2 cellular contexts compared by ENCODE assay signal in the genomic region with DNA sequence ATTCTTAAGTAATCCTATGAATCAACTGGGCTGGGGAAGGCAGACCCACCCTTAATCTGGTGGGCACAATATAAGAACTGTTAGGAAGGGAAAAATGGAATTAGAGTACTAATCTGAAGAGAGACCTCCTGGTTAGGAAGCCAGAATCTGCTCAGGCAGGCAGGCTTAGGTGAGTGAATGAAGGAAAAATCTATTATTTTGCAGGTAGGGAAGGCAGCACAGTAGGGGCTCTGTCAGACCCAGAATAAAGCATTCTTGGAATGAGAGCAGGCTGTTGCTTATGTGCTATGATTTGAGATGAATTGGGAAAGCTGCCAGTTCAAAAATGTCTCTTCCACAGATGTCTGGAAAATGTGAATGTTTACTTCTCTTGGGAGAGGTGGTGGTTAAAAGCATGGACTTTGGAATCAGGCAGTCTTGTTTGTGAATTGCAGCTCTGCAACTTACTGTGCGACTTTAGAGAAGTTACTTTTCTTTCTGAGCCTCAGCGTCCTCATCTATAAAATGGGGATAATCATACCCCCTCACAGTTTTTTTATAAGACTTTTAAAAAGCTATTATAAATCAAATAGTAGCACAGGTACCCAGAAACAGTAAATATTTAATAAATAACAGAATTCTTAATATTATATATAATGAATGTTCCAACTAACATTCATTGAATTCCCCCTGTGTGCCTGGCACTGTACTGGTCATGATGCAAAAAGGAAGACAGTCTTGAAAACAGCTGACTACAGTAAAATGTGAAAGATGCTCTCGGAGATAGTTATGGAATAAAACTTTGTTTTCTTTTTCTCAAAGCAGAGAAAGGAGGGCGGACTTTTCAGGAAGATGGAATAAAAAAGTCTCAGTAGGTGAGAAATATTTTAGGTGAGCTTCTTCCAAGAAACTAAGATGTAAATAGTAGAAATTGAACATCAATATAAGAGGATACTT.
TF ChIP-seq lines count a peak whose summit lies in the region.

No MANE protein-coding gene starts in this region.

TF ChIP-seq in SK-N-SH treated with all-trans-retinoic acid at 6 μM for 48 hours, 23 proteins besides CTCF, POLR2A, EP300 and RAD21 (continued from another document):
- TF ChIP-seq, protein P1, sequence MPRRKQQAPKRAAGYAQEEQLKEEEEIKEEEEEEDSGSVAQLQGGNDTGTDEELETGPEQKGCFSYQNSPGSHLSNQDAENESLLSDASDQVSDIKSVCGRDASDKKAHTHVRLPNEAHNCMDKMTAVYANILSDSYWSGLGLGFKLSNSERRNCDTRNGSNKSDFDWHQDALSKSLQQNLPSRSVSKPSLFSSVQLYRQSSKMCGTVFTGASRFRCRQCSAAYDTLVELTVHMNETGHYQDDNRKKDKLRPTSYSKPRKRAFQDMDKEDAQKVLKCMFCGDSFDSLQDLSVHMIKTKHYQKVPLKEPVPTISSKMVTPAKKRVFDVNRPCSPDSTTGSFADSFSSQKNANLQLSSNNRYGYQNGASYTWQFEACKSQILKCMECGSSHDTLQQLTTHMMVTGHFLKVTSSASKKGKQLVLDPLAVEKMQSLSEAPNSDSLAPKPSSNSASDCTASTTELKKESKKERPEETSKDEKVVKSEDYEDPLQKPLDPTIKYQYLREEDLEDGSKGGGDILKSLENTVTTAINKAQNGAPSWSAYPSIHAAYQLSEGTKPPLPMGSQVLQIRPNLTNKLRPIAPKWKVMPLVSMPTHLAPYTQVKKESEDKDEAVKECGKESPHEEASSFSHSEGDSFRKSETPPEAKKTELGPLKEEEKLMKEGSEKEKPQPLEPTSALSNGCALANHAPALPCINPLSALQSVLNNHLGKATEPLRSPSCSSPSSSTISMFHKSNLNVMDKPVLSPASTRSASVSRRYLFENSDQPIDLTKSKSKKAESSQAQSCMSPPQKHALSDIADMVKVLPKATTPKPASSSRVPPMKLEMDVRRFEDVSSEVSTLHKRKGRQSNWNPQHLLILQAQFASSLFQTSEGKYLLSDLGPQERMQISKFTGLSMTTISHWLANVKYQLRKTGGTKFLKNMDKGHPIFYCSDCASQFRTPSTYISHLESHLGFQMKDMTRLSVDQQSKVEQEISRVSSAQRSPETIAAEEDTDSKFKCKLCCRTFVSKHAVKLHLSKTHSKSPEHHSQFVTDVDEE (CRISPR knock-in tag; IDR thresholded peaks at IDR 0.05): no peak
- TF ChIP-seq, protein P2, sequence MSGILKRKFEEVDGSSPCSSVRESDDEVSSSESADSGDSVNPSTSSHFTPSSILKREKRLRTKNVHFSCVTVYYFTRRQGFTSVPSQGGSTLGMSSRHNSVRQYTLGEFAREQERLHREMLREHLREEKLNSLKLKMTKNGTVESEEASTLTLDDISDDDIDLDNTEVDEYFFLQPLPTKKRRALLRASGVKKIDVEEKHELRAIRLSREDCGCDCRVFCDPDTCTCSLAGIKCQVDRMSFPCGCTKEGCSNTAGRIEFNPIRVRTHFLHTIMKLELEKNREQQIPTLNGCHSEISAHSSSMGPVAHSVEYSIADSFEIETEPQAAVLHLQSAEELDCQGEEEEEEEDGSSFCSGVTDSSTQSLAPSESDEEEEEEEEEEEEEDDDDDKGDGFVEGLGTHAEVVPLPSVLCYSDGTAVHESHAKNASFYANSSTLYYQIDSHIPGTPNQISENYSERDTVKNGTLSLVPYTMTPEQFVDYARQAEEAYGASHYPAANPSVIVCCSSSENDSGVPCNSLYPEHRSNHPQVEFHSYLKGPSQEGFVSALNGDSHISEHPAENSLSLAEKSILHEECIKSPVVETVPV (CRISPR knock-in tag; IDR thresholded peaks at IDR 0.05): no peak
- TF ChIP-seq, protein P3, sequence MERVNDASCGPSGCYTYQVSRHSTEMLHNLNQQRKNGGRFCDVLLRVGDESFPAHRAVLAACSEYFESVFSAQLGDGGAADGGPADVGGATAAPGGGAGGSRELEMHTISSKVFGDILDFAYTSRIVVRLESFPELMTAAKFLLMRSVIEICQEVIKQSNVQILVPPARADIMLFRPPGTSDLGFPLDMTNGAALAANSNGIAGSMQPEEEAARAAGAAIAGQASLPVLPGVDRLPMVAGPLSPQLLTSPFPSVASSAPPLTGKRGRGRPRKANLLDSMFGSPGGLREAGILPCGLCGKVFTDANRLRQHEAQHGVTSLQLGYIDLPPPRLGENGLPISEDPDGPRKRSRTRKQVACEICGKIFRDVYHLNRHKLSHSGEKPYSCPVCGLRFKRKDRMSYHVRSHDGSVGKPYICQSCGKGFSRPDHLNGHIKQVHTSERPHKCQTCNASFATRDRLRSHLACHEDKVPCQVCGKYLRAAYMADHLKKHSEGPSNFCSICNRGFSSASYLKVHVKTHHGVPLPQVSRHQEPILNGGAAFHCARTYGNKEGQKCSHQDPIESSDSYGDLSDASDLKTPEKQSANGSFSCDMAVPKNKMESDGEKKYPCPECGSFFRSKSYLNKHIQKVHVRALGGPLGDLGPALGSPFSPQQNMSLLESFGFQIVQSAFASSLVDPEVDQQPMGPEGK (CRISPR knock-in tag; IDR thresholded peaks at IDR 0.05; ENCODE audit: borderline replicate concordance): no peak
- no peak for TF ChIP-seq TCF4 (CRISPR knock-in tag; IDR thresholded peaks at IDR 0.05; ENCODE audit: borderline replicate concordance)
- no peak for TF ChIP-seq ARNTL (CRISPR knock-in tag; IDR thresholded peaks at IDR 0.05; ENCODE audit: borderline replicate concordance, low read depth)
- TF ChIP-seq, protein P4, sequence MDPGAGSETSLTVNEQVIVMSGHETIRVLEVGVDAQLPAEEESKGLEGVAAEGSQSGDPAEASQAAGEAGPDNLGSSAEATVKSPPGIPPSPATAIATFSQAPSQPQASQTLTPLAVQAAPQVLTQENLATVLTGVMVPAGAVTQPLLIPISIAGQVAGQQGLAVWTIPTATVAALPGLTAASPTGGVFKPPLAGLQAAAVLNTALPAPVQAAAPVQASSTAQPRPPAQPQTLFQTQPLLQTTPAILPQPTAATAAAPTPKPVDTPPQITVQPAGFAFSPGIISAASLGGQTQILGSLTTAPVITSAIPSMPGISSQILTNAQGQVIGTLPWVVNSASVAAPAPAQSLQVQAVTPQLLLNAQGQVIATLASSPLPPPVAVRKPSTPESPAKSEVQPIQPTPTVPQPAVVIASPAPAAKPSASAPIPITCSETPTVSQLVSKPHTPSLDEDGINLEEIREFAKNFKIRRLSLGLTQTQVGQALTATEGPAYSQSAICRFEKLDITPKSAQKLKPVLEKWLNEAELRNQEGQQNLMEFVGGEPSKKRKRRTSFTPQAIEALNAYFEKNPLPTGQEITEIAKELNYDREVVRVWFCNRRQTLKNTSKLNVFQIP (CRISPR knock-in tag; IDR thresholded peaks at IDR 0.05; ENCODE audit: borderline replicate concordance, low read depth): no peak
- TF ChIP-seq ZFP3 (CRISPR knock-in tag; IDR thresholded peaks at IDR 0.05): no peak
- no peak for TF ChIP-seq BACH2 (CRISPR knock-in tag; IDR thresholded peaks at IDR 0.05; ENCODE audit: borderline replicate concordance)

TF ChIP-seq in SK-N-SH, 30 proteins besides CTCF, POLR2A, EP300 and RAD21 (continued from another document):
- TF ChIP-seq, protein P5, sequence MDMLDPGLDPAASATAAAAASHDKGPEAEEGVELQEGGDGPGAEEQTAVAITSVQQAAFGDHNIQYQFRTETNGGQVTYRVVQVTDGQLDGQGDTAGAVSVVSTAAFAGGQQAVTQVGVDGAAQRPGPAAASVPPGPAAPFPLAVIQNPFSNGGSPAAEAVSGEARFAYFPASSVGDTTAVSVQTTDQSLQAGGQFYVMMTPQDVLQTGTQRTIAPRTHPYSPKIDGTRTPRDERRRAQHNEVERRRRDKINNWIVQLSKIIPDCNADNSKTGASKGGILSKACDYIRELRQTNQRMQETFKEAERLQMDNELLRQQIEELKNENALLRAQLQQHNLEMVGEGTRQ (IDR thresholded peaks at IDR 0.05; ENCODE audit: borderline replicate concordance, low read depth, low read length): no peak
- TF ChIP-seq TEAD4 (IDR thresholded peaks at IDR 0.05; ENCODE audit: borderline replicate concordance, insufficient read depth) (no peak), GATA2 (CRISPR knock-in tag; IDR thresholded peaks at IDR 0.05) (no peak), ELF1 (IDR thresholded peaks at IDR 0.05) (no peak), FOXM1 (IDR thresholded peaks at IDR 0.05; ENCODE audit: low read depth) (no peak), RFX5 (IDR thresholded peaks at IDR 0.05; ENCODE audit: low read length) (no peak), POLR2AphosphoS5 (IDR thresholded peaks at IDR 0.05; ENCODE audit: low read depth, low read length) (no peak), NFIC (IDR thresholded peaks at IDR 0.05; ENCODE audit: borderline replicate concordance) (no peak)
- TF ChIP-seq, protein P6, sequence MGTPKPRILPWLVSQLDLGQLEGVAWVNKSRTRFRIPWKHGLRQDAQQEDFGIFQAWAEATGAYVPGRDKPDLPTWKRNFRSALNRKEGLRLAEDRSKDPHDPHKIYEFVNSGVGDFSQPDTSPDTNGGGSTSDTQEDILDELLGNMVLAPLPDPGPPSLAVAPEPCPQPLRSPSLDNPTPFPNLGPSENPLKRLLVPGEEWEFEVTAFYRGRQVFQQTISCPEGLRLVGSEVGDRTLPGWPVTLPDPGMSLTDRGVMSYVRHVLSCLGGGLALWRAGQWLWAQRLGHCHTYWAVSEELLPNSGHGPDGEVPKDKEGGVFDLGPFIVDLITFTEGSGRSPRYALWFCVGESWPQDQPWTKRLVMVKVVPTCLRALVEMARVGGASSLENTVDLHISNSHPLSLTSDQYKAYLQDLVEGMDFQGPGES (IDR thresholded peaks at IDR 0.05; ENCODE audit: low read depth, low read length): no peak
- TF ChIP-seq, protein P7, sequence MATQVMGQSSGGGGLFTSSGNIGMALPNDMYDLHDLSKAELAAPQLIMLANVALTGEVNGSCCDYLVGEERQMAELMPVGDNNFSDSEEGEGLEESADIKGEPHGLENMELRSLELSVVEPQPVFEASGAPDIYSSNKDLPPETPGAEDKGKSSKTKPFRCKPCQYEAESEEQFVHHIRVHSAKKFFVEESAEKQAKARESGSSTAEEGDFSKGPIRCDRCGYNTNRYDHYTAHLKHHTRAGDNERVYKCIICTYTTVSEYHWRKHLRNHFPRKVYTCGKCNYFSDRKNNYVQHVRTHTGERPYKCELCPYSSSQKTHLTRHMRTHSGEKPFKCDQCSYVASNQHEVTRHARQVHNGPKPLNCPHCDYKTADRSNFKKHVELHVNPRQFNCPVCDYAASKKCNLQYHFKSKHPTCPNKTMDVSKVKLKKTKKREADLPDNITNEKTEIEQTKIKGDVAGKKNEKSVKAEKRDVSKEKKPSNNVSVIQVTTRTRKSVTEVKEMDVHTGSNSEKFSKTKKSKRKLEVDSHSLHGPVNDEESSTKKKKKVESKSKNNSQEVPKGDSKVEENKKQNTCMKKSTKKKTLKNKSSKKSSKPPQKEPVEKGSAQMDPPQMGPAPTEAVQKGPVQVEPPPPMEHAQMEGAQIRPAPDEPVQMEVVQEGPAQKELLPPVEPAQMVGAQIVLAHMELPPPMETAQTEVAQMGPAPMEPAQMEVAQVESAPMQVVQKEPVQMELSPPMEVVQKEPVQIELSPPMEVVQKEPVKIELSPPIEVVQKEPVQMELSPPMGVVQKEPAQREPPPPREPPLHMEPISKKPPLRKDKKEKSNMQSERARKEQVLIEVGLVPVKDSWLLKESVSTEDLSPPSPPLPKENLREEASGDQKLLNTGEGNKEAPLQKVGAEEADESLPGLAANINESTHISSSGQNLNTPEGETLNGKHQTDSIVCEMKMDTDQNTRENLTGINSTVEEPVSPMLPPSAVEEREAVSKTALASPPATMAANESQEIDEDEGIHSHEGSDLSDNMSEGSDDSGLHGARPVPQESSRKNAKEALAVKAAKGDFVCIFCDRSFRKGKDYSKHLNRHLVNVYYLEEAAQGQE (IDR thresholded peaks at IDR 0.05; ENCODE audit: low read depth, low read length): no peak
- TF ChIP-seq, protein P8, sequence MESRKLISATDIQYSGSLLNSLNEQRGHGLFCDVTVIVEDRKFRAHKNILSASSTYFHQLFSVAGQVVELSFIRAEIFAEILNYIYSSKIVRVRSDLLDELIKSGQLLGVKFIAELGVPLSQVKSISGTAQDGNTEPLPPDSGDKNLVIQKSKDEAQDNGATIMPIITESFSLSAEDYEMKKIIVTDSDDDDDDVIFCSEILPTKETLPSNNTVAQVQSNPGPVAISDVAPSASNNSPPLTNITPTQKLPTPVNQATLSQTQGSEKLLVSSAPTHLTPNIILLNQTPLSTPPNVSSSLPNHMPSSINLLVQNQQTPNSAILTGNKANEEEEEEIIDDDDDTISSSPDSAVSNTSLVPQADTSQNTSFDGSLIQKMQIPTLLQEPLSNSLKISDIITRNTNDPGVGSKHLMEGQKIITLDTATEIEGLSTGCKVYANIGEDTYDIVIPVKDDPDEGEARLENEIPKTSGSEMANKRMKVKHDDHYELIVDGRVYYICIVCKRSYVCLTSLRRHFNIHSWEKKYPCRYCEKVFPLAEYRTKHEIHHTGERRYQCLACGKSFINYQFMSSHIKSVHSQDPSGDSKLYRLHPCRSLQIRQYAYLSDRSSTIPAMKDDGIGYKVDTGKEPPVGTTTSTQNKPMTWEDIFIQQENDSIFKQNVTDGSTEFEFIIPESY (IDR thresholded peaks at IDR 0.05; ENCODE audit: borderline replicate concordance, low read depth): no peak
